Comparison of ENCODE assay signal across 8 cellular contexts in the genomic region with DNA sequence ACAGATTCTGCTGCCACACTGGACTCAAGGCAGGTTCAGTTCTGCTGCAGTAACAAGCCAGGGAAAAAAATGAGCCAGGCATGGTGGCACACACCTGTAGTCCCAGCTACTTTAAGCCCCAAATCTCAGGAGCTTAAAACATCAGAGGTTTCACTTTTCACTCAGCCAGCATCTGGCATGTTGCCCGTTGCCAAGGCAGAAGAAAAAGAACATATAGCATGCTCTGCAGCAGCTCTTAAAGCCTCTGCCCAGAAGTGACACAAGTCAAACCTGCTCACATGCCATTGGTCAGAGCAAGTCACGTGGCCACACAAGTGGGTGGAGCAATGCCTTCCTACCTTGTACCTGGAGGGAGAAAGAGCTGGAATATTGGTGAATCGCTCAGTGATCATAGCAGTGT. TPM values are rescaled to one million over a fixed set of nuclear protein-coding genes. Genes with fewer than 3 reads are reported as not detected.
DNase-seq lines count a peak whose midpoint lies in the region; ATAC-seq and TF ChIP-seq lines count a peak whose summit lies in the region.

No MANE protein-coding gene starts in this region.

- WGBS in psoas muscle, 3 donors, result 29 to 39% (median 31%) methylated on average over 3 of the region's 3 CpGs

- no peaks in the 10 kb centered on the region for H3K36me3 ChIP-seq in psoas muscle (ENCODE audit: insufficient read depth in 1 of 2, low read depth in 1 of 2)

- DNase-seq in NCI-H1417 (lab: John Stamatoyannopoulos, UW), result peak; percentile 70 to 84 (median 83)
- DNase-seq in NCI-H1417 treated with DMSO at 0.1 percent for 48 hours (lab: John Stamatoyannopoulos, UW), result no peak
- DNase-seq in Jurkat, Clone E6-1 (ENCODE audit: low read depth, low spot score), result peak; percentile 94
- peak; percentile 98 for DNase-seq in RPMI8226
- peak; percentile 69 for DNase-seq in activated T-helper 9 cell treated with anti-CD3 and anti-CD28 coated beads, Interleukin-2, amount 50 U/mL, for 16 hours (ENCODE audit: low read depth)
- peak; percentile 76 to 91 for DNase-seq in foreskin keratinocyte
- DNase-seq in psoas muscle, result peak; percentile 57 to 74
- DNase-seq in COLO829 (ENCODE audit: low spot score), result no peak

- ATAC-seq in foreskin keratinocyte, result peak; percentile 82
- ATAC-seq in psoas muscle, result peak in 2 of 4 donors; percentile 37

- intact Hi-C loops in psoas muscle (cut with DNase I), result no loop called here

- H3K27me3 ChIP-seq in foreskin keratinocyte (no peaks in the 10 kb centered on the region), psoas muscle (ENCODE audit: insufficient read depth in 3 of 3, low read length in 2 of 3) (no peaks in the 10 kb centered on the region)

- H3K4me1 ChIP-seq in foreskin keratinocyte (no peaks in the 10 kb centered on the region), psoas muscle (peaks cover 5% of the 10 kb centered on the region)

- no peak overlapping the region for H3K27ac ChIP-seq in foreskin keratinocyte
- no peak overlapping the region for H3K27ac ChIP-seq in psoas muscle

- TF ChIP-seq CTCF in foreskin keratinocyte (conservative IDR thresholded peaks at IDR 0.05) (no peak), psoas muscle (IDR thresholded peaks at IDR 0.05) (no peak)

- no peak overlapping the region for H3K4me3 ChIP-seq in Jurkat, Clone E6-1 (ENCODE audit: low read length)
- H3K4me3 ChIP-seq in psoas muscle, result no peak overlapping the region

- H3K9me3 ChIP-seq in psoas muscle, result no peaks in the 10 kb centered on the region

RNA-seq across cellular contexts. Expression of gene ADGRE5, which starts 14.7 kb away (rescaled TPM):
- 30.3 TPM for polyA plus RNA-seq in Jurkat, Clone E6-1 (2012; ENCODE audit: insufficient read depth, insufficient read length)
- total RNA-seq in foreskin keratinocyte (13.7 and 16.8 TPM in 2 replicates), psoas muscle (10 to 100 TPM; 20.8 to 57.6 (median 40.1) TPM)
- polyA plus RNA-seq in foreskin keratinocyte (14.5 and 19.6 TPM in 2 replicates), psoas muscle (10 to 100 TPM; 15.6 to 40.2 (median 28.5) TPM)

RNA-seq across cellular contexts. Expression of gene DDX39A, which starts 52.6 kb away (rescaled TPM):
- polyA plus RNA-seq in Jurkat, Clone E6-1 (2012; ENCODE audit: insufficient read depth, insufficient read length), result 289 TPM
- 104 and 132 TPM in 2 replicates for total RNA-seq in foreskin keratinocyte
- polyA plus RNA-seq in foreskin keratinocyte, result 123 and 146 TPM in 2 replicates
- 10 to 100 TPM; 14.8 to 32.4 (median 26.6) TPM for total RNA-seq in psoas muscle
- polyA plus RNA-seq in psoas muscle, result 10 to 100 TPM; 38.7 to 93.0 (median 45.3) TPM

Comparison
In these comparisons a context has a peak if more than half of its experiments do, and no peak if none do; other contexts are left out.
1. DNase-seq: peak in NCI-H1417 (3 of 3), Jurkat, Clone E6-1 (single experiment), RPMI8226 (single experiment), activated T-helper 9 cell treated with anti-CD3 and anti-CD28 coated beads, Interleukin-2, amount 50 U/mL, for 16 hours (single experiment), foreskin keratinocyte (2 of 2) and psoas muscle (2 of 2); none in NCI-H1417 treated with DMSO at 0.1 percent for 48 hours (single experiment) and COLO829 (single experiment).